In the genomic region with DNA sequence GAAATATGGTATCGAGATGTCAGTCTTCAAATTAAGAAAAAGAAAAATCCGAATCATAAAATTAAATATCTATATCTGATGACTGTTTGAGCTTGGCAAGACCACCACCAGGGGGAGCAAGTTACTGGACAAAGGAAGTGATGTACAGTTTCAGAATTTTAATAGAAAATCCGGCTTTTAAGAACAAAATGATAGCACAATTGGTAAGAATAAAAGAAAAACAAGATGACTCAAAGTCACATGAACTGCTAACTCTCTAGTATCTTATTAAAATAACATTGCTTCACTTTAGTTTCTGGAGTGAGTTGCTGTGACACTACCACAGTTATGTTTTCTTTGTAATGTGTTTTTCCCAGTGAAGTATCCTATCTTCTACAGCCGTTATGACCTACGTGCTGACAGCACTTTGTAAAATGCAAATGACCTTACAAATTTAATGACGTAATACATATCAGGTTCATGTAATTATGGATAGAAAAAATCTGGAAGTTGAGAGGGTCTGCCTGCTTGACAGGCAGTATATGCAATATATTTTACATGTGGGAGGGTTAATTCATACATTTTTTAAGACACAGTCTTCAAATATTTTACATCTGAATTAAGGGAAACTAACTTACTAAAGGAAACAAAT, we compare ENCODE assay signal across 8 cellular contexts.
DNase-seq lines count a peak whose midpoint lies in the region; ATAC-seq, FAIRE-seq and TF ChIP-seq lines count a peak whose summit lies in the region.

No MANE protein-coding gene starts in this region.

- no peaks in the 10 kb centered on the region for H3K9me3 ChIP-seq in SJSA1 (replicated peaks)
- no peaks in the 10 kb centered on the region for H3K9me3 ChIP-seq in fibroblast of lung (ENCODE audit: control insufficient read depth, insufficient read depth, low read depth, low read length)
- no peaks in the 10 kb centered on the region for H3K9me3 ChIP-seq in pancreas

- H4K20me1 ChIP-seq in fibroblast of lung (ENCODE audit: control insufficient read depth, extremely low read depth, insufficient read depth, low read length): no peaks in the 10 kb centered on the region

- H3K9ac ChIP-seq in fibroblast of lung (ENCODE audit: insufficient read depth, low read length): no peak overlapping the region

- H3K36me3 ChIP-seq in SJSA1 (no peaks in the 10 kb centered on the region), fibroblast of lung (ENCODE audit: control insufficient read depth, insufficient read depth, low read length) (no peaks in the 10 kb centered on the region), pancreas (no peaks in the 10 kb centered on the region)

- ATAC-seq in pancreas: peak in 3 of 4 donors; percentile 36 to 53 (median 37)

- WGBS in pancreas, 2 donors: 10 to 11% methylated on average over 6 of the region's 6 CpGs

- no peaks in the 10 kb centered on the region for H3K79me2 ChIP-seq in fibroblast of lung (ENCODE audit: control insufficient read depth, insufficient read depth, low read length)

- no peak overlapping the region for H3K4me2 ChIP-seq in fibroblast of lung (ENCODE audit: extremely low read depth, insufficient read depth, low read length)

- H3K27me3 ChIP-seq in SJSA1 (replicated peaks): peaks cover 7% of the 10 kb centered on the region; the same call in 1 of the 2 replicates
- no peaks in the 10 kb centered on the region for H3K27me3 ChIP-seq in fibroblast of lung (ENCODE audit: control insufficient read depth, insufficient read depth, low read length)
- no peaks in the 10 kb centered on the region for H3K27me3 ChIP-seq in pancreas

- intact Hi-C loops in pancreas (cut with DNase I): loop anchor here in 2 of 3 donors (5.0 to 10.0 kb wide), 2 partner anchors 1147 to 1149 kb away; no protein-coding TSS in a partner anchor

- peak; percentile 88 for TF ChIP-seq CTCF in 22Rv1 (IDR thresholded peaks at IDR 0.05)
- peak; percentile 55 to 77 for TF ChIP-seq CTCF in fibroblast of lung (conservative IDR thresholded peaks at IDR 0.05 in 1 of 2, IDR thresholded peaks at IDR 0.05 in 1 of 2; ENCODE audit: low read depth in 1 of 2, low read length in 2 of 2)
- peak; percentile 25 to 64 (median 44) for TF ChIP-seq CTCF in pancreas (IDR thresholded peaks at IDR 0.05)

- H3K27ac ChIP-seq in 22Rv1: no peak overlapping the region
- H3K27ac ChIP-seq in SJSA1: no peak overlapping the region
- no peak overlapping the region for H3K27ac ChIP-seq in fibroblast of lung (ENCODE audit: insufficient read depth, low read length)
- no peak overlapping the region for H3K27ac ChIP-seq in pancreas

- no peak for FAIRE-seq in HTR-8/SVneo (lab: Jason Lieb, UNC)
- no peak for FAIRE-seq in pancreas (lab: Jason Lieb, UNC)

- H3K4me3 ChIP-seq in SJSA1: no peak overlapping the region
- no peak overlapping the region for H3K4me3 ChIP-seq in fibroblast of lung (replicated peaks in 1 of 4; ENCODE audit: control extremely low read depth in 1 of 4, insufficient read depth in 1 of 4, low read depth in 3 of 4, low read length in 4 of 4)
- H3K4me3 ChIP-seq in pancreas: no peak overlapping the region

- H2AFZ ChIP-seq in fibroblast of lung (ENCODE audit: low read length): no peak overlapping the region

- H3K4me1 ChIP-seq in SJSA1 (replicated peaks) (no peaks in the 10 kb centered on the region), fibroblast of lung (ENCODE audit: control insufficient read depth, extremely low read depth, insufficient read depth, low read length) (no peaks in the 10 kb centered on the region), pancreas (no peaks in the 10 kb centered on the region)

- DNase-seq in Daoy (ENCODE audit: low read depth) (peak; percentile 11), HTR-8/SVneo (ENCODE audit: insufficient read length, low spot score) (peak; percentile 4), SJSA1 (ENCODE audit: low read depth in 1 of 2, low spot score in 2 of 2) (peak; percentile 26 to 62), fibroblast of lung (ENCODE audit: low read depth in 2 of 2) (peak; percentile 59 to 72), pancreas (peak in 5 of 6 donors; percentile 11 to 58 (median 44)), mesenteric fat pad (ENCODE audit: low spot score) (no peak)
- no peak for DNase-seq in activated CD4-positive, CD25-positive, alpha-beta regulatory T cell (lab: John Stamatoyannopoulos, UW)

Comparison
In these comparisons a context has a peak if more than half of its experiments do, and no peak if none do; other contexts are left out.
1. DNase-seq: peak in Daoy (single experiment), HTR-8/SVneo (single experiment), SJSA1 (2 of 2), fibroblast of lung (2 of 2) and pancreas (5 of 6); none in mesenteric fat pad (single experiment) and activated CD4-positive, CD25-positive, alpha-beta regulatory T cell (0 of 4).
2. Peak in every context shown above with its lines, with median percentiles within 50 percentile points of each other: CTCF ChIP-seq.